In the genomic region with DNA sequence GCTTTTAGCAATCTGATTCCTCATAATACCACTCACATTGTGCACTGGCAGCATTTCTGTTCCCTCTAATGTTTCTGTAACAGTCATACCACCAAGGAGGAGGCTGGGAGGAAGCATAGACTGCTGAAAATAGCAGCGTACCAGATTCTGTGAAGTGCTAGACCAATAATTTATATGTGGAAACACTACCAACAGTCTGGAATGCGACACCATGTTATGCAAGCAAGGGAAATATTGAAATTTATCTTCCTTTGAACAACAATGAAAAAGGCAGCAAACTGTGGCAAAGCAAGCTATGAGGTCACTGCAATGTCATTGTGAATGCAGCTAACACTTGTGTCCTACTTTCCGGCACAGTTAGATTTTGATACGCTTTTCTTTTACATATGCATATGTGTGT, we compare ENCODE assay signal across 22 cellular contexts.
"Had no signal": no experiment of that assay in that cellular context is flagged by ENCODE, and none has a peak within 500 bp of the region (broad histone marks: within the 10 kb centered on the region; RNA-seq: fewer than 3 reads in every experiment).

No MANE protein-coding gene starts in this region.

- DNase-seq: activated effector memory CD4-positive, alpha-beta T cell treated with Interleukin-2 at 50 U/mL for 16 hours; activated naive CD4-positive, alpha-beta T cell treated with anti-CD3 and anti-CD28 coated beads, Interleukin-2, amount 50 U/mL, for 16 hours; activated T-cell treated with anti-CD3 and anti-CD28 coated beads for 4 hours; body of pancreas; caudate nucleus; colonic mucosa; effector CD4-positive, alpha-beta T cell; esophagus squamous epithelium; foreskin melanocyte; head of caudate nucleus; immature natural killer cell; left cardiac atrium; lower lobe of right lung; midbrain; psoas muscle; right lobe of liver; spleen; stimulated activated naive CD8-positive, alpha-beta T cell treated with anti-CD3 and anti-CD28 coated beads, Interleukin-15, amount 100 ng/mL, for 72 hours; upper lobe of right lung had no signal

- H3K4me3 ChIP-seq: adrenal gland, body of pancreas, colonic mucosa, esophagus squamous epithelium, lower lobe of right lung, psoas muscle, right lobe of liver, spleen, thoracic aorta, upper lobe of right lung had no signal

- H3K27me3 ChIP-seq: adrenal gland, body of pancreas, colonic mucosa, esophagus squamous epithelium, right lobe of liver, spleen, upper lobe of right lung had no signal

- H3K9me3 ChIP-seq: adrenal gland, body of pancreas, colonic mucosa, esophagus squamous epithelium, lower lobe of right lung, psoas muscle, right lobe of liver, spleen, thoracic aorta, upper lobe of right lung had no signal

- H3K27ac ChIP-seq: adrenal gland, body of pancreas, colonic mucosa, esophagus squamous epithelium, lower lobe of right lung, psoas muscle, right lobe of liver, spleen, thoracic aorta, upper lobe of right lung had no signal

- H3K9me3 Mint-ChIP-seq: immature natural killer cell; stimulated activated naive CD8-positive, alpha-beta T cell treated with anti-CD3 and anti-CD28 coated beads, Interleukin-15, amount 100 ng/mL, for 72 hours; T-helper 2 cell treated with Interferon-gamma antibody and Interleukin-4, amounts not matched to agents 5 μg/mL and 100 μg/mL, for 36 hours had no signal

- H3K27me3 Mint-ChIP-seq: stimulated activated naive CD8-positive, alpha-beta T cell treated with anti-CD3 and anti-CD28 coated beads, Interleukin-15, amount 100 ng/mL, for 72 hours had no signal

- H3K36me3 ChIP-seq: adrenal gland, colonic mucosa, esophagus squamous epithelium, lower lobe of right lung, right lobe of liver, spleen, thoracic aorta, upper lobe of right lung had no signal

- H3K4me1 ChIP-seq: adrenal gland, body of pancreas, colonic mucosa, esophagus squamous epithelium, lower lobe of right lung, psoas muscle, right lobe of liver, spleen, upper lobe of right lung had no signal

- H3K27ac Mint-ChIP-seq: immature natural killer cell; stimulated activated naive CD8-positive, alpha-beta T cell treated with anti-CD3 and anti-CD28 coated beads, Interleukin-15, amount 100 ng/mL, for 72 hours; T-helper 2 cell treated with Interferon-gamma antibody and Interleukin-4, amounts not matched to agents 5 μg/mL and 100 μg/mL, for 36 hours had no signal

- H3K4me3 Mint-ChIP-seq: immature natural killer cell; stimulated activated naive CD8-positive, alpha-beta T cell treated with anti-CD3 and anti-CD28 coated beads, Interleukin-15, amount 100 ng/mL, for 72 hours; T-helper 2 cell treated with Interferon-gamma antibody and Interleukin-4, amounts not matched to agents 5 μg/mL and 100 μg/mL, for 36 hours had no signal

- H3K36me3 Mint-ChIP-seq: immature natural killer cell had no signal

- H3K4me1 Mint-ChIP-seq: immature natural killer cell; stimulated activated naive CD8-positive, alpha-beta T cell treated with anti-CD3 and anti-CD28 coated beads, Interleukin-15, amount 100 ng/mL, for 72 hours had no signal
